8 cellular contexts compared by ENCODE assay signal in genomic region chr11:119121811-119122124, GRCh38. TPM values are rescaled to one million over a fixed set of nuclear protein-coding genes. Genes with fewer than 3 reads are reported as not detected.
DNase-seq lines count a peak whose midpoint lies in the region; ATAC-seq and TF ChIP-seq lines count a peak whose summit lies in the region.

No MANE protein-coding gene starts in this region.

- POLR2A ChIA-PET in activated CD8-positive, alpha-beta T cell treated with anti-CD3 and anti-CD28 coated beads, Interleukin-2, amount 10 ng/mL, durations not matched to agents 7 days and 5 days (lab: Charles Lee): interaction anchor here (0.8 to 3.8 kb wide), 6 partner anchors 15 to 84 kb away, joined by 3 to 29 read pairs (median 6); partner anchors contain the start of genes C2CD2L, CBL and DPAGT1

- no peaks in the 10 kb centered on the region for H3K9me3 Mint-ChIP-seq in activated CD8-positive, alpha-beta T cell treated with anti-CD3 and anti-CD28 coated beads, Interleukin-2, amount 10 ng/mL, durations not matched to agents 7 days and 5 days (ENCODE audit: insufficient read depth)

- 0% methylated on average over 3 to 20 of the region's 20 CpGs for WGBS in transverse colon (ENCODE audit: low coverage in 1 of 2), 2 donors

- H3K27me3 ChIP-seq in left ventricle myocardium inferior (ENCODE audit: low read depth): no peaks in the 10 kb centered on the region
- no peaks in the 10 kb centered on the region for H3K27me3 ChIP-seq in kidney epithelial cell (ENCODE audit: control insufficient read depth, insufficient read depth, low read length)
- no peaks in the 10 kb centered on the region for H3K27me3 ChIP-seq in transverse colon

- TF ChIP-seq CTCF in left ventricle myocardium inferior (IDR thresholded peaks at IDR 0.05; ENCODE audit: borderline replicate concordance): no peak
- no peak for TF ChIP-seq CTCF in kidney epithelial cell (IDR thresholded peaks at IDR 0.05; ENCODE audit: insufficient read depth, low read length, poor library complexity, severe bottlenecking)
- TF ChIP-seq CTCF in transverse colon (IDR thresholded peaks at IDR 0.05): no peak

- peaks cover 41% of the 10 kb centered on the region for H3K4me1 ChIP-seq in left ventricle myocardium inferior
- peaks cover 14 to 52% (median 28%) of the 10 kb centered on the region in 4 donors for H3K4me1 ChIP-seq in transverse colon

- H3K4me1 Mint-ChIP-seq in activated CD8-positive, alpha-beta T cell treated with anti-CD3 and anti-CD28 coated beads, Interleukin-2, amount 10 ng/mL, durations not matched to agents 7 days and 5 days (ENCODE audit: low read depth): peaks cover 35% of the 10 kb centered on the region

- H3K36me3 ChIP-seq in left ventricle myocardium inferior (peaks cover 25% of the 10 kb centered on the region), kidney epithelial cell (ENCODE audit: control insufficient read depth, insufficient read depth, low read length) (no peaks in the 10 kb centered on the region), transverse colon (peaks cover 0 to 5% (median 0%) of the 10 kb centered on the region in 4 donors)

- no peaks in the 10 kb centered on the region for H3K27me3 Mint-ChIP-seq in activated CD8-positive, alpha-beta T cell treated with anti-CD3 and anti-CD28 coated beads, Interleukin-2, amount 10 ng/mL, durations not matched to agents 7 days and 5 days (ENCODE audit: low read depth)

- peak overlapping the region; percentile 81 for H3K4me3 Mint-ChIP-seq in activated CD8-positive, alpha-beta T cell treated with anti-CD3 and anti-CD28 coated beads, Interleukin-2, amount 10 ng/mL, durations not matched to agents 7 days and 5 days

- H3K36me3 Mint-ChIP-seq in activated CD8-positive, alpha-beta T cell treated with anti-CD3 and anti-CD28 coated beads, Interleukin-2, amount 10 ng/mL, durations not matched to agents 7 days and 5 days (ENCODE audit: low read depth): peaks cover 28% of the 10 kb centered on the region

- peak overlapping the region; percentile 87 for H3K4me3 ChIP-seq in left ventricle myocardium inferior
- peak overlapping the region; percentile 78 for H3K4me3 ChIP-seq in kidney epithelial cell (ENCODE audit: low read depth, low read length)
- H3K4me3 ChIP-seq in transverse colon: peak overlapping the region; percentile 67 to 96 (median 89)

- no peak for ATAC-seq in Right ventricle myocardium superior (ENCODE audit: poor library complexity)
- peak; percentile 28 for ATAC-seq in activated CD8-positive, alpha-beta T cell treated with anti-CD3 and anti-CD28 coated beads, Interleukin-2, amount 10 ng/mL, durations not matched to agents 7 days and 5 days

- peak overlapping the region; percentile 67 for H3K27ac Mint-ChIP-seq in activated CD8-positive, alpha-beta T cell treated with anti-CD3 and anti-CD28 coated beads, Interleukin-2, amount 10 ng/mL, durations not matched to agents 7 days and 5 days

- H3K27ac ChIP-seq in left ventricle myocardium inferior (replicated peaks) (peak overlapping the region; percentile 90), transverse colon (peak overlapping the region; percentile 88 to 92 (median 91))

- CTCF ChIA-PET in activated CD8-positive, alpha-beta T cell treated with anti-CD3 and anti-CD28 coated beads, Interleukin-2, amount 10 ng/mL, durations not matched to agents 7 days and 5 days (lab: Charles Lee): interaction anchor here (0.8 to 1.6 kb wide), 8 partner anchors 12 to 217 kb away, joined by 3 to 9 read pairs (median 4); partner anchors contain the start of genes C2CD2L and HMBS

- no peaks in the 10 kb centered on the region for H3K9me3 ChIP-seq in left ventricle myocardium inferior (replicated peaks)
- no peaks in the 10 kb centered on the region for H3K9me3 ChIP-seq in transverse colon

- in situ Hi-C loops in transverse colon (cut with MboI; ENCODE audit: low pct_ligation_motif_present in 1 of 4, low pct_unique_long_range_greater_than_20kb in 1 of 4, low sequenced_read_pairs in 3 of 4): no loop called here

- DNase-seq in left ventricle myocardium inferior (no peak), Right ventricle myocardium superior (no peak), kidney epithelial cell (ENCODE audit: low read depth) (no peak), transverse colon (no peak), NCI-H1417 (lab: John Stamatoyannopoulos, UW) (no peak), NCI-H128 (lab: John Stamatoyannopoulos, UW; ENCODE audit: unreplicated experiment) (no peak), NCI-H1092 treated with DMSO at 0.1 percent for 48 hours (lab: John Stamatoyannopoulos, UW) (no peak)
- DNase-seq in activated CD8-positive, alpha-beta T cell treated with anti-CD3 and anti-CD28 coated beads, Interleukin-2, amount 10 ng/mL, durations not matched to agents 7 days and 5 days: peak; percentile 52

- TF ChIP-seq POLR2A in transverse colon (IDR thresholded peaks at IDR 0.05): no peak

- intact Hi-C loops in left ventricle myocardium inferior (cut with micrococcal nuclease): no loop called here
- intact Hi-C loops in Right ventricle myocardium superior (cut with DNase I): no loop called here
- intact Hi-C loops in transverse colon (cut with DNase I; ENCODE audit: low total_unique reads): no loop called here

- no peak for TF ChIP-seq EP300 in transverse colon (IDR thresholded peaks at IDR 0.05; ENCODE audit: low read depth)

RNA-seq across cellular contexts. Expression of gene HINFP, which starts 0.4 kb away (rescaled TPM):
- total RNA-seq in left ventricle myocardium inferior (13.9 TPM), Right ventricle myocardium superior (13.3 TPM), kidney epithelial cell (25.0 and 28.8 TPM in 2 replicates), transverse colon (10 to 100 TPM; 20.7 to 63.6 (median 48.2) TPM)
- 10 to 100 TPM; 36.1 to 40.9 TPM for total RNA-seq in activated CD8-positive, alpha-beta T cell treated with anti-CD3 and anti-CD28 coated beads, Interleukin-2, amount 10 ng/mL, durations not matched to agents 7 days and 5 days

RNA-seq across cellular contexts. Expression of gene C2CD2L, which starts 14.6 kb away (rescaled TPM):
- total RNA-seq in left ventricle myocardium inferior (10.8 TPM), Right ventricle myocardium superior (9.6 TPM), kidney epithelial cell (11.8 and 12.7 TPM in 2 replicates), transverse colon (10 to 100 TPM; 11.5 to 56.9 (median 32.7) TPM)
- 10 to 100 TPM; 33.2 to 35.2 TPM for total RNA-seq in activated CD8-positive, alpha-beta T cell treated with anti-CD3 and anti-CD28 coated beads, Interleukin-2, amount 10 ng/mL, durations not matched to agents 7 days and 5 days

RNA-seq across cellular contexts. Expression of gene DPAGT1, which starts 20.1 kb away (rescaled TPM):
- total RNA-seq in left ventricle myocardium inferior (15.4 TPM), Right ventricle myocardium superior (18.2 TPM), kidney epithelial cell (16.4 and 26.6 TPM in 2 replicates), transverse colon (10 to 100 TPM in 3 of 4 donors, 1 to 10 TPM in 1; 4.5 to 63.9 (median 26.3) TPM)
- total RNA-seq in activated CD8-positive, alpha-beta T cell treated with anti-CD3 and anti-CD28 coated beads, Interleukin-2, amount 10 ng/mL, durations not matched to agents 7 days and 5 days: 10 to 100 TPM; 52.5 to 57.7 TPM

RNA-seq across cellular contexts. Expression of gene ABCG4, which starts 27.1 kb away (rescaled TPM):
- total RNA-seq in left ventricle myocardium inferior (1.8 TPM), Right ventricle myocardium superior (1.5 TPM), kidney epithelial cell (0.13 and 0.82 TPM in 2 replicates), transverse colon (under 1 TPM in 1 of 4 donors, not detected in 3; 0.14 TPM)
- under 1 TPM in 1 of 2 experiments, not detected in 1; 0.18 TPM for total RNA-seq in activated CD8-positive, alpha-beta T cell treated with anti-CD3 and anti-CD28 coated beads, Interleukin-2, amount 10 ng/mL, durations not matched to agents 7 days and 5 days

RNA-seq across cellular contexts. Expression of gene HMBS, which starts 37.1 kb away (rescaled TPM):
- total RNA-seq in left ventricle myocardium inferior (25.2 TPM), Right ventricle myocardium superior (22.1 TPM), kidney epithelial cell (27.7 and 29.7 TPM in 2 replicates), transverse colon (100 to 1,000 TPM in 1 of 4 donors, 10 to 100 TPM in 2, not detected in 1; 10.8 to 353 (median 21.3) TPM)
- total RNA-seq in activated CD8-positive, alpha-beta T cell treated with anti-CD3 and anti-CD28 coated beads, Interleukin-2, amount 10 ng/mL, durations not matched to agents 7 days and 5 days: 10 to 100 TPM; 31.0 to 32.5 TPM
